Comparison of ENCODE assay signal across 1 cellular context in genomic region chr5:32170303-32171170, GRCh38.
TF ChIP-seq lines count a peak whose summit lies in the region.

No MANE protein-coding gene starts in this region.

TF ChIP-seq in K562, 482 proteins besides CTCF, POLR2A, EP300 and RAD21 (continued from another document):
- 0 out of 2 replicates have a peak, but pooled peaks have one; percentile 28 for TF ChIP-seq ZBTB33 (CRISPR knock-in tag; IDR thresholded peaks at IDR 0.05)
- TF ChIP-seq POLR2G (IDR thresholded peaks at IDR 0.05; ENCODE audit: low read depth, low read length), result 0 out of 2 replicates have a peak, but pooled peaks have one; percentile 17
- TF ChIP-seq KAT2B (IDR thresholded peaks at IDR 0.05; ENCODE audit: low read depth, low read length), result no peak
- TF ChIP-seq HMBOX1 (IDR thresholded peaks at IDR 0.05), result 0 out of 2 replicates have a peak, but pooled peaks have one; percentile 10
- TF ChIP-seq POLR2AphosphoS2 (IDR thresholded peaks at IDR 0.05; ENCODE audit: low read length), result no peak
- no peak for TF ChIP-seq ZMIZ1 (IDR thresholded peaks at IDR 0.05; ENCODE audit: low read depth in 2 of 2, low read length in 2 of 2)
- TF ChIP-seq ZNF316 (IDR thresholded peaks at IDR 0.05), result peak; percentile 76
- TF ChIP-seq DEAF1 (CRISPR knock-in tag; IDR thresholded peaks at IDR 0.05), result no peak
